ENCODE assay signal across 15 cellular contexts in genomic region chr2:238422285-238422684, GRCh38.
"Had no signal": no experiment of that assay in that cellular context is flagged by ENCODE, and none has a peak within 500 bp of the region (broad histone marks: within the 10 kb centered on the region; RNA-seq: fewer than 3 reads in every experiment).

No MANE protein-coding gene starts in this region.

- DNase-seq: activated CD4-positive, alpha-beta T cell treated with anti-CD3 and anti-CD28 coated beads, Interleukin-2, amount 50 U/mL, for 1 hour; activated naive CD4-positive, alpha-beta T cell treated with anti-CD3 and anti-CD28 coated beads, Interleukin-2, amount 10 ng/mL, durations not matched to agents 7 days and 5 days; activated T-cell treated with anti-CD3 and anti-CD28 coated beads for 4 hours; cerebellar nuclear complex; islet precursor cell; stimulated activated CD4-positive, alpha-beta T cell treated with anti-CD3 and anti-CD28 coated beads, Interleukin-1b, Interleukin-23, amount 100 ng/mL, for 48 hours; T-helper 17 cell had no signal

- H3K4me3 Mint-ChIP-seq: activated naive CD4-positive, alpha-beta T cell treated with anti-CD3 and anti-CD28 coated beads, Interleukin-2, amount 10 ng/mL, durations not matched to agents 7 days and 5 days; dendritic cell treated with granulocyte-macrophage colony-stimulating factor and Interleukin-4, amounts not matched to agents 40 ng/mL and 50 ng/mL, for 4 days; memory B cell; T-helper 17 cell had no signal

- H3K36me3 Mint-ChIP-seq: activated naive CD4-positive, alpha-beta T cell treated with anti-CD3 and anti-CD28 coated beads, Interleukin-2, amount 10 ng/mL, durations not matched to agents 7 days and 5 days had no signal

- H2AFZ ChIP-seq: parathyroid adenoma had no signal

- H3K27ac Mint-ChIP-seq: dendritic cell treated with granulocyte-macrophage colony-stimulating factor and Interleukin-4, amounts not matched to agents 40 ng/mL and 50 ng/mL, for 4 days; memory B cell; T-helper 17 cell had no signal

- H3K9me3 Mint-ChIP-seq: activated naive CD4-positive, alpha-beta T cell treated with anti-CD3 and anti-CD28 coated beads, Interleukin-2, amount 10 ng/mL, durations not matched to agents 7 days and 5 days; dendritic cell treated with granulocyte-macrophage colony-stimulating factor and Interleukin-4, amounts not matched to agents 40 ng/mL and 50 ng/mL, for 4 days; memory B cell had no signal

- H3K9ac ChIP-seq: parathyroid adenoma had no signal

- H3K27ac ChIP-seq: parathyroid adenoma had no signal

- ATAC-seq: activated CD4-positive, CD25-positive, alpha-beta regulatory T cell treated with anti-CD3 and anti-CD28 coated beads, Interleukin-2, amount 50 U/mL, for 24 hours; left lobe of liver; T-helper 17 cell had no signal

- H3K27me3 Mint-ChIP-seq: memory B cell, T-helper 17 cell had no signal

- H3K9me3 ChIP-seq: ascending aorta, breast epithelium had no signal

- H3K79me2 ChIP-seq: parathyroid adenoma had no signal

- H3K4me1 ChIP-seq: breast epithelium had no signal

- H3K27me3 ChIP-seq: ascending aorta, breast epithelium, hepatocyte had no signal
